In the genomic region with DNA sequence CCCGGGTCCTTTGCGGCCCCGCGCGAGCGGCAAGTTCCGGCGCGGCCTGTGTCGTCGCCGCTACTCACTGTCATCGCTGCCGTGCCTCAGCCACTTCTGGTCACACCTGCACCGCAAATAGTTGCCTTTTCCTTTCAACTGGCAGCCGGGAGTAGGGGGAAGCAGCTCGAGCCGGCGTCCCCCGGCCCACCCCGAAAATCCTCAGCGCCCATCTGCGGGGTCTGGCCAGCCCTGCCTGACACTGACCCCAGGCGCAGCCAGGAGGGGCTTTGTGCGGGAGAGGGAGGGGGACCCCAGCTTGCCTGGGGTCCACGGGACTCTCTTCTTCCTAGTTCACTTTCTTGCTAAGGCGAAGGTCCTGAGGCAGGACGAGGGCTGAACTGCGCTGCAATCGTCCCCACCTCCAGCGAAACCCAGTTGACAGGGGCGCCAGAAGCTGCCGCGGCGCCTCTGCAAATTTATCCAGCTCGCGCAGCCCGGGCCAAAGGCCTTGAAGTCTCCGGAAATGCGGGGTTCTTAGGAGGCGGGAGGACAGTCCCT, we compare ENCODE assay signal across 8 cellular contexts. TPM values are rescaled to one million over a fixed set of nuclear protein-coding genes. Genes with fewer than 3 reads are reported as not detected.
DNase-seq lines count a peak whose midpoint lies in the region; ATAC-seq and TF ChIP-seq lines count a peak whose summit lies in the region.
"Had no signal": no experiment of that assay in that cellular context is flagged by ENCODE, and none has a peak within 500 bp of the region (broad histone marks: within the 10 kb centered on the region; RNA-seq: fewer than 3 reads in every experiment).

No MANE protein-coding gene starts in this region.

- BruUV-seq in Panc1 (replicated peaks; lab: Mats Ljungman, UMichigan) = no TSS peak

- TF ChIP-seq CTCF in Panc1 (IDR thresholded peaks at IDR 0.05) (no peak), fibroblast of the aortic adventitia (IDR thresholded peaks at IDR 0.05; ENCODE audit: insufficient read depth, low read length) (no peak)

- peak; percentile 17 for ATAC-seq in Panc1
- ATAC-seq in GM19455 (IDR thresholded peaks at IDR 0.05; ENCODE audit: unreplicated experiment) = no peak
- ATAC-seq in GM21390 (IDR thresholded peaks at IDR 0.05; ENCODE audit: unreplicated experiment) = no peak

- intact Hi-C loops in Panc1 (cut with micrococcal nuclease; ENCODE audit: unreplicated experiment) = no loop called here

- CTCF ChIA-PET in Panc1 (lab: Charles Lee) = no interaction called here

- POLR2A ChIA-PET in Panc1 (lab: Charles Lee) = no interaction called here

- no peaks in the 10 kb centered on the region for H3K36me3 ChIP-seq in Panc1 (ENCODE audit: control insufficient read depth, insufficient read depth, low read length)

- in situ Hi-C loops in Panc1 (cut with HindIII; ENCODE audit: low pct_unique_long_range_greater_than_20kb, low sequenced_read_pairs) = no loop called here

- peak overlapping the region; percentile 82 for H3K27ac ChIP-seq in Panc1 (ENCODE audit: low read length)
- H3K27ac ChIP-seq in skin epidermis = no peak overlapping the region

- 0 out of 2 replicates have a peak, but pooled peaks cover 3% of the 10 kb centered on the region for H3K4me1 ChIP-seq in Panc1 (ENCODE audit: control insufficient read depth, insufficient read depth, low read length)

- H3K27me3 ChIP-seq in Panc1 (ENCODE audit: control insufficient read depth, insufficient read depth, low read length) = no peaks in the 10 kb centered on the region

- peak overlapping the region; percentile 58; the same call in 1 of the 2 replicates for H3K4me3 ChIP-seq in GM08714 (ENCODE audit: low read length)
- H3K4me3 ChIP-seq in Panc1 (ENCODE audit: low read depth in 2 of 2, low read length in 2 of 2) = peak overlapping the region; percentile 55 to 68
- H3K4me3 ChIP-seq in fibroblast of the aortic adventitia (ENCODE audit: low read depth, low read length) = peak overlapping the region; percentile 45
- peak overlapping the region in 6 of 7 experiments; percentile 1 to 36 (median 18) for H3K4me3 ChIP-seq in skin epidermis

- no peaks in the 10 kb centered on the region for H3K9me3 ChIP-seq in Panc1 (ENCODE audit: control insufficient read depth, insufficient read depth, low read depth, low read length)

- no peak for DNase-seq in Panc1 (ENCODE audit: low read depth, low spot score)
- no peak for DNase-seq in fibroblast of the aortic adventitia (ENCODE audit: low read depth)
- no peak for DNase-seq in NCI-H2029 treated with DMSO at 0.1 percent for 48 hours (lab: John Stamatoyannopoulos, UW)

RNA-seq across cellular contexts. Expression of a gene that starts 1.7 kb away (rescaled TPM):
- 3.4 TPM for total RNA-seq in Panc1 (2021; ENCODE audit: unreplicated experiment)
- 2.9 TPM for polyA plus RNA-seq in Panc1 (2012; ENCODE audit: insufficient read length)
- total RNA-seq in fibroblast of the aortic adventitia (ENCODE audit: low replicate concordance) = not detected in 2 replicates
- total RNA-seq: kidney epithelial cell had no signal

RNA-seq across cellular contexts. Expression of a gene that starts 47.6 kb away (rescaled TPM):
- total RNA-seq in Panc1 (2021; ENCODE audit: unreplicated experiment) (5.1 TPM), fibroblast of the aortic adventitia (ENCODE audit: low replicate concordance) (not detected in 2 replicates)
- 4.9 TPM for polyA plus RNA-seq in Panc1 (2012; ENCODE audit: insufficient read length)
- total RNA-seq: kidney epithelial cell had no signal
